In genomic region chr3:134971359-134971758, GRCh38 we compare ENCODE assay signal across 19 cellular contexts.
"Had no signal": no experiment of that assay in that cellular context is flagged by ENCODE, and none has a peak within 500 bp of the region (broad histone marks: within the 10 kb centered on the region; RNA-seq: fewer than 3 reads in every experiment).

No MANE protein-coding gene starts in this region.

- H3K27ac ChIP-seq: colonic mucosa, heart right ventricle, spleen, tibial artery, upper lobe of left lung, vagina had no signal

- H3K36me3 ChIP-seq: colonic mucosa, heart right ventricle, spleen, tibial artery, upper lobe of left lung, vagina had no signal

- H3K9me3 Mint-ChIP-seq: natural killer cell; stimulated activated memory B cell treated with anti-CD40 and anti-IgM and Interleukin-4, amounts not matched to agents 10 μg/mL and 1 μg/mL and 100 μg/mL, for 72 hours; stimulated activated naive CD8-positive, alpha-beta T cell treated with anti-CD3 and anti-CD28 coated beads, Interleukin-15, Interleukin-2, amounts not matched to agents 100 ng/mL and 50 ng/mL, for 24 hours had no signal

- H3K4me1 ChIP-seq: colonic mucosa, heart right ventricle, tibial artery, upper lobe of left lung, vagina had no signal

- ATAC-seq: esophagus mucosa; heart right ventricle; left lobe of liver; natural killer cell; sciatic nerve; stimulated activated memory B cell treated with anti-CD40 and anti-IgM and Interleukin-4, amounts not matched to agents 10 μg/mL and 1 μg/mL and 100 μg/mL, for 72 hours had no signal

- H3K4me1 Mint-ChIP-seq: stimulated activated memory B cell treated with anti-CD40 and anti-IgM and Interleukin-4, amounts not matched to agents 10 μg/mL and 1 μg/mL and 100 μg/mL, for 72 hours had no signal

- H3K36me3 Mint-ChIP-seq: natural killer cell had no signal

- H3K4me3 ChIP-seq: colonic mucosa, dorsolateral prefrontal cortex, heart right ventricle, spleen, tibial artery, upper lobe of left lung, vagina had no signal

- DNase-seq: colonic mucosa; dorsolateral prefrontal cortex; effector memory CD4-positive, alpha-beta T cell; heart right ventricle; hypothalamus; mammary epithelial cell; natural killer cell; spleen; stimulated activated CD4-positive, alpha-beta T cell treated with anti-CD3 and anti-CD28 coated beads, Interleukin-15, amount 100 ng/mL, for 24 hours; stimulated activated CD4-positive, alpha-beta T cell treated with anti-CD3 and anti-CD28 coated beads, Interleukin-1b, Interleukin-23, amount 100 ng/mL, for 48 hours; stimulated activated CD4-positive, alpha-beta T cell treated with anti-CD3 and anti-CD28 coated beads, Interleukin-4, amount 100 ng/mL, for 24 hours; tibial artery; upper lobe of left lung had no signal

- H3K27me3 ChIP-seq: colonic mucosa, dorsolateral prefrontal cortex, heart right ventricle, spleen, tibial artery, upper lobe of left lung, vagina had no signal

- H3K27ac Mint-ChIP-seq: natural killer cell; stimulated activated memory B cell treated with anti-CD40 and anti-IgM and Interleukin-4, amounts not matched to agents 10 μg/mL and 1 μg/mL and 100 μg/mL, for 72 hours; stimulated activated naive CD8-positive, alpha-beta T cell treated with anti-CD3 and anti-CD28 coated beads, Interleukin-15, Interleukin-2, amounts not matched to agents 100 ng/mL and 50 ng/mL, for 24 hours had no signal

- H3K4me3 Mint-ChIP-seq: natural killer cell; stimulated activated memory B cell treated with anti-CD40 and anti-IgM and Interleukin-4, amounts not matched to agents 10 μg/mL and 1 μg/mL and 100 μg/mL, for 72 hours; stimulated activated naive CD8-positive, alpha-beta T cell treated with anti-CD3 and anti-CD28 coated beads, Interleukin-15, Interleukin-2, amounts not matched to agents 100 ng/mL and 50 ng/mL, for 24 hours had no signal

- H3K9me3 ChIP-seq: colonic mucosa, spleen, tibial artery, upper lobe of left lung, vagina had no signal

- H3K27me3 Mint-ChIP-seq: stimulated activated memory B cell treated with anti-CD40 and anti-IgM and Interleukin-4, amounts not matched to agents 10 μg/mL and 1 μg/mL and 100 μg/mL, for 72 hours had no signal
